In the genomic region with DNA sequence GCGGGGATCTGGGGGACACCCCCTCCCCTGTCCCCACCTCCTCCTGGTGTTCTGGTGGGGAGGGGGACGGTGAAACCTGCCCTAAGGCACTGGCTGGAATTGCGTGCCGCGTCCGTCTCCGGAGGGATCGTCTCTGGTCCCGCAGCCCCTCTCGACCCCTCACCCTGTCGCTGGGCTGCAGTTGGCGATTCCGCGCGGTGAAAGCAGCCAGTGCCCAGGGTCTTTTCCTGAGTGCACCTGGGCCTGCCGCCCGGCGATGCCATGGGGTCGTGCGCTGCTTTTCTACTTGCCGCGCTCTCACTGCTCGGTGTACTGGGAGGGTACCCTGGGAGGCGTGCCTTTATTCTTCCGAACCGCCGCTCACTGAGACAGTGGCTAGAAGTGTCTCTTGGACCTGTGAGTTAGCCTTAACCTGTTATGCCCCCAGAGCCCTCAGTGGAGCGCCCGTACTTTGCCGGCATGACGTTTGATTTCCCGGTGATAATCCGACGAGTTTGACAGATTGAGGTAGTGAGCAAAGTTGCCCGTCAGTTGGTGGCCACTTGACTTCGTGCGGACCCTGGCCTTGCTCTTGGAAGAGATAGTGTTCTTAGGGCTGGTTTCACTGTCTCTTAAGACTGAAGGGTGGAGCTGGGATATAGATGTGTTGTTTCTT, we compare ENCODE assay signal across 8 cellular contexts. TPM values are rescaled to one million over a fixed set of nuclear protein-coding genes. Genes with fewer than 3 reads are reported as not detected.
DNase-seq lines count a peak whose midpoint lies in the region; ATAC-seq, FAIRE-seq and TF ChIP-seq lines count a peak whose summit lies in the region.

No MANE protein-coding gene starts in this region.

- H3K36me3 ChIP-seq in esophagus muscularis mucosa (peaks cover 28 to 35% (median 30%) of the 10 kb centered on the region in 4 donors), psoas muscle (ENCODE audit: insufficient read depth in 1 of 2, low read depth in 1 of 2) (peaks cover 0 to 34% of the 10 kb centered on the region in 2 donors)

- H3K27me3 ChIP-seq in esophagus muscularis mucosa = no peaks in the 10 kb centered on the region
- no peaks in the 10 kb centered on the region for H3K27me3 ChIP-seq in psoas muscle (ENCODE audit: insufficient read depth in 3 of 3, low read length in 2 of 3)

- H3K4me3 ChIP-seq in esophagus muscularis mucosa (peak overlapping the region; percentile 71 to 89 (median 80)), psoas muscle (peak overlapping the region; percentile 97)

- H3K27ac ChIP-seq in esophagus muscularis mucosa (replicated peaks in 1 of 4) = peak overlapping the region; percentile 82 to 92 (median 88)
- H3K27ac ChIP-seq in psoas muscle = peak overlapping the region; percentile 98

- TF ChIP-seq CTCF in esophagus muscularis mucosa (IDR thresholded peaks at IDR 0.05) (no peak), psoas muscle (IDR thresholded peaks at IDR 0.05) (no peak)

- peaks cover 21 to 30% (median 26%) of the 10 kb centered on the region in 4 donors for H3K4me1 ChIP-seq in esophagus muscularis mucosa
- peaks cover 12% of the 10 kb centered on the region for H3K4me1 ChIP-seq in psoas muscle

- peak; percentile 7 for ATAC-seq in GM21737 (IDR thresholded peaks at IDR 0.05; ENCODE audit: unreplicated experiment)
- ATAC-seq in psoas muscle = peak in 1 of 4 donors; percentile 11
- ATAC-seq in GM21381 (IDR thresholded peaks at IDR 0.05; ENCODE audit: unreplicated experiment) = no peak
- no peak for ATAC-seq in GM19328 (IDR thresholded peaks at IDR 0.05; ENCODE audit: unreplicated experiment)

- FAIRE-seq in urothelium cell line (lab: Jason Lieb, UNC) = no peak

- H3K9me3 ChIP-seq in esophagus muscularis mucosa (no peaks in the 10 kb centered on the region), psoas muscle (no peaks in the 10 kb centered on the region)

- WGBS in esophagus muscularis mucosa = 0% methylated on average over 4 of the region's 37 CpGs
- 0 to 1% (median 1%) methylated on average over 36 to 37 of the region's 37 CpGs for WGBS in psoas muscle, 3 donors

- TF ChIP-seq EP300 in esophagus muscularis mucosa (IDR thresholded peaks at IDR 0.05) = no peak

- TF ChIP-seq POLR2A in esophagus muscularis mucosa (IDR thresholded peaks at IDR 0.05; ENCODE audit: low read depth) = no peak

- intact Hi-C loops in esophagus muscularis mucosa (cut with DNase I) (no loop called here), psoas muscle (cut with DNase I) (no loop called here)

- DNase-seq in RKO (ENCODE audit: low spot score) (peak; percentile 39), esophagus muscularis mucosa (ENCODE audit: extremely low spot score) (no peak), psoas muscle (no peak), NCI-H2227 treated with DMSO at 0.1 percent for 48 hours (lab: John Stamatoyannopoulos, UW) (no peak), urothelium cell line (ENCODE audit: low spot score) (no peak)

RNA-seq across cellular contexts. Expression of gene SFSWAP, which starts 0.8 kb away (rescaled TPM):
- total RNA-seq in esophagus muscularis mucosa = 10 to 100 TPM; 21.7 to 28.2 (median 25.0) TPM
- total RNA-seq in psoas muscle = 10 to 100 TPM; 21.4 to 34.3 (median 23.3) TPM
- polyA plus RNA-seq in psoas muscle = 10 to 100 TPM; 19.4 to 27.5 (median 24.3) TPM
